22 cellular contexts compared by ENCODE assay signal in the genomic region with DNA sequence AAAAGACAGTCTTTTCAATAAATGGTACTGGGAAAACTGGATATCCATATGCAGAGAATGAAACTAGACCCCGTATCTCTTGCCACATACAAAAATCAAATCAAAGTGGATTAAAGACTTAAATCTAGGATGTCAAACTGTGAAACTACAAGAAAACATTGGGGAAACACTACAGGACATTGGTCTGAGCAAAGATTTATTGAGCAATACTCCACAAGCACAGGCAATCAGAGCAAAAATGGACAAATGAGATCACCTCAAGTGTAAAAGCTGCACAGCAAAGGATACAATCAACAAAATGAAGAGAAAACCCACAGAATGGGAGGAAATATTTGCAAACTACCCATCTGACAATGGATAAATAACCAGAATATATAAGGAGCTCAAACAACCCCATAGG. TPM values are rescaled to one million over a fixed set of nuclear protein-coding genes. Genes with fewer than 3 reads are reported as not detected.
A peak's percentile ranks its signal among the peaks of the same experiment; 100 is the strongest.
DNase-seq lines count a peak whose midpoint lies in the region; ATAC-seq and TF ChIP-seq lines count a peak whose summit lies in the region.
"Had no signal": no experiment of that assay in that cellular context is flagged by ENCODE, and none has a peak within 500 bp of the region (broad histone marks: within the 10 kb centered on the region; RNA-seq: fewer than 3 reads in every experiment).

No MANE protein-coding gene starts in this region.

- H3K4me3 Mint-ChIP-seq in activated CD8-positive, alpha-beta T cell treated with anti-CD3 and anti-CD28 coated beads for 36 hours, result no peak overlapping the region
- H3K4me3 Mint-ChIP-seq in activated CD8-positive, alpha-beta T cell treated with anti-CD3 and anti-CD28 coated beads, Interleukin-2, amount 10 ng/mL, durations not matched to agents 7 days and 5 days, result no peak overlapping the region
- H3K4me3 Mint-ChIP-seq in CD8-positive, alpha-beta T cell, result peak overlapping the region; percentile 10
- H3K4me3 Mint-ChIP-seq in activated naive CD8-positive, alpha-beta T cell treated with anti-CD3 and anti-CD28 coated beads, Interleukin-2, amount 10 ng/mL, durations not matched to agents 7 days and 5 days, result no peak overlapping the region
- H3K4me3 Mint-ChIP-seq: GM23338 had no signal

- no peaks in the 10 kb centered on the region for H3K9me3 ChIP-seq in CD8-positive, alpha-beta T cell (ENCODE audit: low read length)
- no peaks in the 10 kb centered on the region for H3K9me3 ChIP-seq in liver (ENCODE audit: control insufficient read depth in 4 of 4, low read length in 3 of 4)
- H3K9me3 ChIP-seq: BE2C had no signal

- no peaks in the 10 kb centered on the region for H3K36me3 Mint-ChIP-seq in activated CD8-positive, alpha-beta T cell treated with anti-CD3 and anti-CD28 coated beads for 36 hours (ENCODE audit: low read depth)
- H3K36me3 Mint-ChIP-seq in activated CD8-positive, alpha-beta T cell treated with anti-CD3 and anti-CD28 coated beads, Interleukin-2, amount 10 ng/mL, durations not matched to agents 7 days and 5 days (ENCODE audit: low read depth), result no peaks in the 10 kb centered on the region
- H3K36me3 Mint-ChIP-seq in CD8-positive, alpha-beta T cell, result no peaks in the 10 kb centered on the region
- H3K36me3 Mint-ChIP-seq in activated naive CD8-positive, alpha-beta T cell treated with anti-CD3 and anti-CD28 coated beads, Interleukin-2, amount 10 ng/mL, durations not matched to agents 7 days and 5 days, result peaks cover 8% of the 10 kb centered on the region
- H3K36me3 Mint-ChIP-seq: CD4-positive, alpha-beta memory T cell had no signal

- TF ChIP-seq CTCF in activated CD8-positive, alpha-beta T cell treated with anti-CD3 and anti-CD28 coated beads for 36 hours (IDR thresholded peaks at IDR 0.05), result no peak
- TF ChIP-seq CTCF in CD8-positive, alpha-beta T cell (IDR thresholded peaks at IDR 0.05), result no peak
- TF ChIP-seq CTCF in liver (IDR thresholded peaks at IDR 0.05; ENCODE audit: low read depth, low read length, missing input control) (no peak), lower leg skin (IDR thresholded peaks at IDR 0.05) (no peak)

- H3K27ac ChIP-seq in CD8-positive, alpha-beta T cell (ENCODE audit: low read depth, low read length), result no peak overlapping the region
- no peak overlapping the region for H3K27ac ChIP-seq in liver (ENCODE audit: low read depth in 1 of 2, low read length in 2 of 2)

- intact Hi-C loops in activated CD8-positive, alpha-beta T cell treated with anti-CD3 and anti-CD28 coated beads for 36 hours (cut with micrococcal nuclease), result no loop called here
- intact Hi-C loops in CD8-positive, alpha-beta T cell (cut with DNase I, micrococcal nuclease), result loop anchor here in 1 of 2 experiments (5.0 kb wide), 1 partner anchor 37 kb away; a partner anchor contains a TSS
- intact Hi-C loops in lower leg skin (cut with DNase I; ENCODE audit: low total_unique reads), result no loop called here

- no peaks in the 10 kb centered on the region for H3K27me3 Mint-ChIP-seq in activated CD8-positive, alpha-beta T cell treated with anti-CD3 and anti-CD28 coated beads for 36 hours
- no peaks in the 10 kb centered on the region for H3K27me3 Mint-ChIP-seq in activated CD8-positive, alpha-beta T cell treated with anti-CD3 and anti-CD28 coated beads, Interleukin-2, amount 10 ng/mL, durations not matched to agents 7 days and 5 days (ENCODE audit: low read depth)
- no peaks in the 10 kb centered on the region for H3K27me3 Mint-ChIP-seq in CD8-positive, alpha-beta T cell (ENCODE audit: low read depth)
- no peaks in the 10 kb centered on the region for H3K27me3 Mint-ChIP-seq in activated naive CD8-positive, alpha-beta T cell treated with anti-CD3 and anti-CD28 coated beads, Interleukin-2, amount 10 ng/mL, durations not matched to agents 7 days and 5 days
- H3K27me3 Mint-ChIP-seq: CD4-positive, alpha-beta memory T cell had no signal

- H3K4me1 ChIP-seq in CD8-positive, alpha-beta T cell (ENCODE audit: insufficient read depth, low read length), result peaks cover 49% of the 10 kb centered on the region
- H3K4me1 ChIP-seq in liver (ENCODE audit: control insufficient read depth in 4 of 4, insufficient read depth in 4 of 4, low read length in 3 of 4), result no peaks in the 10 kb centered on the region
- H3K4me1 ChIP-seq: BE2C had no signal

- peak overlapping the region; percentile 1 for H3K27ac Mint-ChIP-seq in activated CD8-positive, alpha-beta T cell treated with anti-CD3 and anti-CD28 coated beads for 36 hours
- no peak overlapping the region for H3K27ac Mint-ChIP-seq in activated CD8-positive, alpha-beta T cell treated with anti-CD3 and anti-CD28 coated beads, Interleukin-2, amount 10 ng/mL, durations not matched to agents 7 days and 5 days
- no peak overlapping the region for H3K27ac Mint-ChIP-seq in CD8-positive, alpha-beta T cell
- H3K27ac Mint-ChIP-seq in activated naive CD8-positive, alpha-beta T cell treated with anti-CD3 and anti-CD28 coated beads, Interleukin-2, amount 10 ng/mL, durations not matched to agents 7 days and 5 days, result peak overlapping the region; percentile 24
- H3K27ac Mint-ChIP-seq: GM23338 had no signal

- H3K9me3 Mint-ChIP-seq in activated CD8-positive, alpha-beta T cell treated with anti-CD3 and anti-CD28 coated beads for 36 hours, result no peaks in the 10 kb centered on the region
- no peaks in the 10 kb centered on the region for H3K9me3 Mint-ChIP-seq in activated CD8-positive, alpha-beta T cell treated with anti-CD3 and anti-CD28 coated beads, Interleukin-2, amount 10 ng/mL, durations not matched to agents 7 days and 5 days (ENCODE audit: insufficient read depth)
- H3K9me3 Mint-ChIP-seq in CD8-positive, alpha-beta T cell, result no peaks in the 10 kb centered on the region
- H3K9me3 Mint-ChIP-seq in activated naive CD8-positive, alpha-beta T cell treated with anti-CD3 and anti-CD28 coated beads, Interleukin-2, amount 10 ng/mL, durations not matched to agents 7 days and 5 days, result peaks cover 2% of the 10 kb centered on the region
- H3K9me3 Mint-ChIP-seq: GM23338 had no signal

- H3K4me1 Mint-ChIP-seq in activated CD8-positive, alpha-beta T cell treated with anti-CD3 and anti-CD28 coated beads for 36 hours (ENCODE audit: low read depth), result peaks cover 62% of the 10 kb centered on the region
- peaks cover 49% of the 10 kb centered on the region for H3K4me1 Mint-ChIP-seq in activated CD8-positive, alpha-beta T cell treated with anti-CD3 and anti-CD28 coated beads, Interleukin-2, amount 10 ng/mL, durations not matched to agents 7 days and 5 days (ENCODE audit: low read depth)
- H3K4me1 Mint-ChIP-seq in CD8-positive, alpha-beta T cell (ENCODE audit: low read depth), result peaks cover 59% of the 10 kb centered on the region
- H3K4me1 Mint-ChIP-seq in activated naive CD8-positive, alpha-beta T cell treated with anti-CD3 and anti-CD28 coated beads, Interleukin-2, amount 10 ng/mL, durations not matched to agents 7 days and 5 days, result peaks cover 40% of the 10 kb centered on the region
- H3K4me1 Mint-ChIP-seq: GM23338 had no signal

- no peak for DNase-seq in activated CD8-positive, alpha-beta T cell treated with anti-CD3 and anti-CD28 coated beads for 36 hours
- DNase-seq in activated CD8-positive, alpha-beta T cell treated with anti-CD3 and anti-CD28 coated beads, Interleukin-2, amount 10 ng/mL, durations not matched to agents 7 days and 5 days, result no peak
- no peak for DNase-seq in CD8-positive, alpha-beta T cell
- DNase-seq in activated naive CD8-positive, alpha-beta T cell treated with anti-CD3 and anti-CD28 coated beads, Interleukin-2, amount 10 ng/mL, durations not matched to agents 7 days and 5 days, result no peak
- DNase-seq in lower leg skin (ENCODE audit: low spot score in 2 of 2), result no peak
- DNase-seq in NCI-H187 (lab: John Stamatoyannopoulos, UW), result no peak
- no peak for DNase-seq in nucleus accumbens (lab: John Stamatoyannopoulos, UW)
- DNase-seq: BE2C; CD4-positive, alpha-beta memory T cell; DMS53; EL; HCEC 1CT; NCI-H1105 treated with DMSO at 0.1 percent for 48 hours; NCI-H1694; NCI-H2107; NCI-H510A; NCI-H748 treated with DMSO at 0.1 percent for 48 hours; NK-92 treated with Interleukin-12 subunit alpha and Interleukin-12 subunit beta, amount 100 ng/mL, for 24 hours; Right ventricle myocardium superior had no signal

- no peak overlapping the region for H3K9ac ChIP-seq in liver (ENCODE audit: low read depth in 1 of 2, low read length in 2 of 2)

- no peaks in the 10 kb centered on the region for H3K36me3 ChIP-seq in CD8-positive, alpha-beta T cell (ENCODE audit: insufficient read depth, low read length)
- H3K36me3 ChIP-seq in liver (ENCODE audit: control insufficient read depth in 4 of 4, insufficient read depth in 3 of 4, low read depth in 1 of 4, low read length in 3 of 4), result no peaks in the 10 kb centered on the region
- H3K36me3 ChIP-seq: BE2C had no signal

- WGBS in liver, result 77% methylated on average over 1 of the region's 1 CpG
- WGBS in lower leg skin, 2 donors, result 93 to 95% methylated on average over 1 of the region's 1 CpG

- POLR2A ChIA-PET in activated CD8-positive, alpha-beta T cell treated with anti-CD3 and anti-CD28 coated beads for 36 hours (lab: Charles Lee), result interaction anchor here (0.6 to 1.9 kb wide), 3 partner anchors 10 to 13 kb away, joined by 3 to 11 read pairs (median 4); no protein-coding TSS in a partner anchor
- POLR2A ChIA-PET in activated CD8-positive, alpha-beta T cell treated with anti-CD3 and anti-CD28 coated beads, Interleukin-2, amount 10 ng/mL, durations not matched to agents 7 days and 5 days (lab: Charles Lee), result interaction anchor here (1.6 kb wide), 1 partner anchor 12 kb away, joined by 3 read pairs; no protein-coding TSS in a partner anchor
- POLR2A ChIA-PET in CD8-positive, alpha-beta T cell (lab: Charles Lee), result interaction anchor here (1.2 kb wide), 1 partner anchor 39 kb away, joined by 4 read pairs; no protein-coding TSS in a partner anchor
- POLR2A ChIA-PET in activated naive CD8-positive, alpha-beta T cell treated with anti-CD3 and anti-CD28 coated beads, Interleukin-2, amount 10 ng/mL, durations not matched to agents 7 days and 5 days (lab: Charles Lee), result no interaction called here

- TF ChIP-seq RAD21 in liver (IDR thresholded peaks at IDR 0.05), result no peak

- CTCF ChIA-PET in activated CD8-positive, alpha-beta T cell treated with anti-CD3 and anti-CD28 coated beads for 36 hours (lab: Charles Lee), result no interaction called here
- CTCF ChIA-PET in activated CD8-positive, alpha-beta T cell treated with anti-CD3 and anti-CD28 coated beads, Interleukin-2, amount 10 ng/mL, durations not matched to agents 7 days and 5 days (lab: Charles Lee), result no interaction called here
- CTCF ChIA-PET in CD8-positive, alpha-beta T cell (lab: Charles Lee), result interaction anchor here (1.9 kb wide), 1 partner anchor 14 kb away, joined by 5 read pairs; no protein-coding TSS in a partner anchor

- no peaks in the 10 kb centered on the region for H3K27me3 ChIP-seq in CD8-positive, alpha-beta T cell (ENCODE audit: insufficient read depth, low read length)
- H3K27me3 ChIP-seq in liver (ENCODE audit: control insufficient read depth in 4 of 4, insufficient read depth in 4 of 4, low read length in 3 of 4), result no peaks in the 10 kb centered on the region
- H3K27me3 ChIP-seq: BE2C had no signal

- TF ChIP-seq POLR2A in lower leg skin (IDR thresholded peaks at IDR 0.05), result no peak

- H3K4me3 ChIP-seq in CD8-positive, alpha-beta T cell (ENCODE audit: low read depth, low read length), result no peak overlapping the region
- H3K4me3 ChIP-seq in liver (ENCODE audit: low read depth in 1 of 3, low read length in 3 of 3), result no peak overlapping the region
- no peak overlapping the region for H3K4me3 ChIP-seq in lower leg skin (ENCODE audit: low read depth, poor library complexity, severe bottlenecking)
- H3K4me3 ChIP-seq: GM12878, GM23338 had no signal

- ATAC-seq in activated CD8-positive, alpha-beta T cell treated with anti-CD3 and anti-CD28 coated beads for 36 hours, result no peak
- ATAC-seq in activated CD8-positive, alpha-beta T cell treated with anti-CD3 and anti-CD28 coated beads, Interleukin-2, amount 10 ng/mL, durations not matched to agents 7 days and 5 days, result no peak
- ATAC-seq in CD8-positive, alpha-beta T cell, result no peak
- ATAC-seq in activated naive CD8-positive, alpha-beta T cell treated with anti-CD3 and anti-CD28 coated beads, Interleukin-2, amount 10 ng/mL, durations not matched to agents 7 days and 5 days (ENCODE audit: low read depth), result no peak
- ATAC-seq: GM12878, GM23338 had no signal

RNA-seq across cellular contexts. Expression of a gene that starts 38.4 kb away (rescaled TPM):
- total RNA-seq in activated CD8-positive, alpha-beta T cell treated with anti-CD3 and anti-CD28 coated beads for 36 hours, result 100 to 1,000 TPM; 341 to 360 TPM
- 100 to 1,000 TPM; 469 to 504 TPM for total RNA-seq in activated CD8-positive, alpha-beta T cell treated with anti-CD3 and anti-CD28 coated beads, Interleukin-2, amount 10 ng/mL, durations not matched to agents 7 days and 5 days
- total RNA-seq in CD8-positive, alpha-beta T cell, result 100 to 1,000 TPM; 515 to 529 TPM
- total RNA-seq in activated naive CD8-positive, alpha-beta T cell treated with anti-CD3 and anti-CD28 coated beads, Interleukin-2, amount 10 ng/mL, durations not matched to agents 7 days and 5 days, result 100 to 1,000 TPM; 446 to 447 TPM
- 100 to 1,000 TPM in 1 of 2 donors, 10 to 100 TPM in 1; 98.6 to 110 TPM for total RNA-seq in liver
- polyA plus RNA-seq in liver, result 10 to 100 TPM; 17.1 to 25.9 TPM
- 100 to 1,000 TPM; 152 to 286 (median 228) TPM for total RNA-seq in lower leg skin

Comparison
In these comparisons a context has a peak if more than half of its experiments do, and no peak if none do; other contexts are left out.
1. H3K27ac Mint-ChIP-seq: peak in activated CD8-positive, alpha-beta T cell treated with anti-CD3 and anti-CD28 coated beads for 36 hours (single experiment) and activated naive CD8-positive, alpha-beta T cell treated with anti-CD3 and anti-CD28 coated beads, Interleukin-2, amount 10 ng/mL, durations not matched to agents 7 days and 5 days (single experiment); none in activated CD8-positive, alpha-beta T cell treated with anti-CD3 and anti-CD28 coated beads, Interleukin-2, amount 10 ng/mL, durations not matched to agents 7 days and 5 days (single experiment) and CD8-positive, alpha-beta T cell (single experiment).